In the genomic region with DNA sequence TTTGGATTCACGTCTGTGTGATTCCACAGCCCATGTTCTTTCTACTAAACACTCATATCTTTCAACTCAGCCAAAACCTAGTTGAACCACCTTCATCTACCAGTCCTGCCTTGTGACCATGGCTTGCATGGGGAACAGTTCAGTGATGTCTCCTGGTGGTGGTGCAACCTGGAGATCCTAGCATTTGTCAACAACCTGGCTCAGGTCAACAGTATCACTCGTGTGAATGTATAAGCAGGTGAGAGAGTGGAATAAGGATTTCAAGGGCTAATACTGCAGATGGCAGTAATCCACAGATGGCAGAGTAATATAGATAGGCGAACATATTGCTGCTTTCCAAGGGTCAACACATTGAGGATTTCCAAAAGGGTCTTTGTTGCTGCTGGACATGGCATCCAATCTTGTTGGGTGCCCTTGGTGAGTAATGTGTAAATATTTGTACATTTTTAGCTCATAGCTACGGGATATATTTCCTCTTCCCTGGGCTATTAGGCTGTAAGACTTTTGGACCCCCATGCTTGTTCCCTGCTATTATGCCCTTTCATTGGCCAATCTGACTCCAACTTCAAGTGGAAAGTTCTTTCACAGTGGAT, we compare ENCODE assay signal across 1 cellular context.
A peak's percentile ranks its signal among the peaks of the same experiment; 100 is the strongest.
TF ChIP-seq lines count a peak whose summit lies in the region.

No MANE protein-coding gene starts in this region.

TF ChIP-seq in HepG2, 621 proteins besides CTCF, POLR2A, EP300 and RAD21 (continued from another document and continues in another):
- TF ChIP-seq PAWR (CRISPR knock-in tag; IDR thresholded peaks at IDR 0.05; ENCODE audit: borderline replicate concordance): no peak
- no peak for TF ChIP-seq ATF7 (IDR thresholded peaks at IDR 0.05)
- TF ChIP-seq ATF7 (CRISPR knock-in tag; IDR thresholded peaks at IDR 0.05): no peak
- no peak for TF ChIP-seq SMC3 (IDR thresholded peaks at IDR 0.05; ENCODE audit: low read length)
- TF ChIP-seq HNF4A (CRISPR knock-in tag; IDR thresholded peaks at IDR 0.05): peak; percentile 32; the same call in 1 of the 2 replicates
- TF ChIP-seq SRSF4 (IDR thresholded peaks at IDR 0.05; ENCODE audit: low read depth, low read length, poor library complexity, severe bottlenecking): no peak
- TF ChIP-seq ZNF17 (CRISPR knock-in tag; IDR thresholded peaks at IDR 0.05): no peak
- no peak for TF ChIP-seq ADNP (CRISPR knock-in tag; IDR thresholded peaks at IDR 0.05)
- no peak for TF ChIP-seq ZNF746 (CRISPR knock-in tag; IDR thresholded peaks at IDR 0.05)
- no peak for TF ChIP-seq CENPT (CRISPR knock-in tag; IDR thresholded peaks at IDR 0.05; ENCODE audit: low read depth)
- no peak for TF ChIP-seq HOXA7 (CRISPR knock-in tag; IDR thresholded peaks at IDR 0.05)
- TF ChIP-seq HNF4G (IDR thresholded peaks at IDR 0.05; ENCODE audit: borderline replicate concordance, low read depth, low read length): no peak
- TF ChIP-seq HNF4G (CRISPR knock-in tag; IDR thresholded peaks at IDR 0.05; ENCODE audit: borderline replicate concordance, low read depth): no peak
- no peak for TF ChIP-seq MBNL3 (CRISPR knock-in tag; conservative IDR thresholded peaks at IDR 0.05)
- TF ChIP-seq ZNF558 (CRISPR knock-in tag; IDR thresholded peaks at IDR 0.05; ENCODE audit: borderline replicate concordance): no peak
- TF ChIP-seq, protein P1, sequence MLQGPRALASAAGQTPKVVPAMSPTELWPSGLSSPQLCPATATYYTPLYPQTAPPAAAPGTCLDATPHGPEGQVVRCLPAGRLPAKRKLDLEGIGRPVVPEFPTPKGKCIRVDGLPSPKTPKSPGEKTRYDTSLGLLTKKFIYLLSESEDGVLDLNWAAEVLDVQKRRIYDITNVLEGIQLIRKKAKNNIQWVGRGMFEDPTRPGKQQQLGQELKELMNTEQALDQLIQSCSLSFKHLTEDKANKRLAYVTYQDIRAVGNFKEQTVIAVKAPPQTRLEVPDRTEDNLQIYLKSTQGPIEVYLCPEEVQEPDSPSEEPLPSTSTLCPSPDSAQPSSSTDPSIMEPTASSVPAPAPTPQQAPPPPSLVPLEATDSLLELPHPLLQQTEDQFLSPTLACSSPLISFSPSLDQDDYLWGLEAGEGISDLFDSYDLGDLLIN (CRISPR knock-in tag; IDR thresholded peaks at IDR 0.05; ENCODE audit: borderline replicate concordance): no peak
- TF ChIP-seq CC2D1A (CRISPR knock-in tag; IDR thresholded peaks at IDR 0.05): no peak
- TF ChIP-seq ZNF543 (CRISPR knock-in tag; IDR thresholded peaks at IDR 0.05): no peak; the same call in 1 of the 2 replicates
- no peak for TF ChIP-seq ZFP36L2 (CRISPR knock-in tag; IDR thresholded peaks at IDR 0.05)
- TF ChIP-seq ZNF660 (CRISPR knock-in tag; IDR thresholded peaks at IDR 0.05; ENCODE audit: borderline replicate concordance, low read depth): no peak
- TF ChIP-seq RBAK (CRISPR knock-in tag; IDR thresholded peaks at IDR 0.05): no peak
- TF ChIP-seq TBL1XR1 (IDR thresholded peaks at IDR 0.05; ENCODE audit: borderline replicate concordance, low read length, partially characterized antibody): no peak
- no peak for TF ChIP-seq TEAD2 (CRISPR knock-in tag; IDR thresholded peaks at IDR 0.05)
- no peak for TF ChIP-seq TCF7 (IDR thresholded peaks at IDR 0.05; ENCODE audit: low read depth)
- TF ChIP-seq, protein P2, sequence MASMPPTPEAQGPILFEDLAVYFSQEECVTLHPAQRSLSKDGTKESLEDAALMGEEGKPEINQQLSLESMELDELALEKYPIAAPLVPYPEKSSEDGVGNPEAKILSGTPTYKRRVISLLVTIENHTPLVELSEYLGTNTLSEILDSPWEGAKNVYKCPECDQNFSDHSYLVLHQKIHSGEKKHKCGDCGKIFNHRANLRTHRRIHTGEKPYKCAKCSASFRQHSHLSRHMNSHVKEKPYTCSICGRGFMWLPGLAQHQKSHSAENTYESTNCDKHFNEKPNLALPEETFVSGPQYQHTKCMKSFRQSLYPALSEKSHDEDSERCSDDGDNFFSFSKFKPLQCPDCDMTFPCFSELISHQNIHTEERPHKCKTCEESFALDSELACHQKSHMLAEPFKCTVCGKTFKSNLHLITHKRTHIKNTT (CRISPR knock-in tag; IDR thresholded peaks at IDR 0.05): no peak
- TF ChIP-seq ZSCAN9 (CRISPR knock-in tag; IDR thresholded peaks at IDR 0.05; ENCODE audit: borderline replicate concordance): no peak
- no peak for TF ChIP-seq EHMT2 (IDR thresholded peaks at IDR 0.05; ENCODE audit: borderline replicate concordance, low read depth, low read length)
- TF ChIP-seq ZNF652 (CRISPR knock-in tag; IDR thresholded peaks at IDR 0.05; ENCODE audit: borderline replicate concordance, low read depth): no peak
- TF ChIP-seq ZFX (CRISPR knock-in tag; IDR thresholded peaks at IDR 0.05; ENCODE audit: low read depth): no peak
- no peak for TF ChIP-seq ZNF274 (CRISPR knock-in tag; IDR thresholded peaks at IDR 0.05)
- no peak for TF ChIP-seq ZBTB7A (CRISPR knock-in tag; IDR thresholded peaks at IDR 0.05)
- TF ChIP-seq LBX2 (CRISPR knock-in tag; IDR thresholded peaks at IDR 0.05; ENCODE audit: borderline replicate concordance): no peak
- TF ChIP-seq SMARCC2 (IDR thresholded peaks at IDR 0.05): no peak
- TF ChIP-seq HMG20B (CRISPR knock-in tag; conservative IDR thresholded peaks at IDR 0.05): no peak
- no peak for TF ChIP-seq GATAD1 (CRISPR knock-in tag; IDR thresholded peaks at IDR 0.05)
- no peak for TF ChIP-seq TMF1 (CRISPR knock-in tag; IDR thresholded peaks at IDR 0.05; ENCODE audit: low read depth)
- no peak for TF ChIP-seq ZFP36L1 (CRISPR knock-in tag; IDR thresholded peaks at IDR 0.05)
- TF ChIP-seq NFE2L2 (IDR thresholded peaks at IDR 0.05; ENCODE audit: low read length): no peak
- peak; percentile 68; the same call in 1 of the 2 replicates for TF ChIP-seq ZNF614 (CRISPR knock-in tag; IDR thresholded peaks at IDR 0.05; ENCODE audit: borderline replicate concordance)
- no peak for TF ChIP-seq NR1H2 (CRISPR knock-in tag; IDR thresholded peaks at IDR 0.05; ENCODE audit: borderline replicate concordance, low read depth)
- no peak for TF ChIP-seq HOXA3 (CRISPR knock-in tag; IDR thresholded peaks at IDR 0.05)
- TF ChIP-seq ZNF556 (CRISPR knock-in tag; IDR thresholded peaks at IDR 0.05; ENCODE audit: borderline replicate concordance): peak; percentile 20; the same call in 1 of the 2 replicates
- TF ChIP-seq ZFAT (CRISPR knock-in tag; conservative IDR thresholded peaks at IDR 0.05): no peak
- no peak for TF ChIP-seq NKX3-1 (CRISPR knock-in tag; IDR thresholded peaks at IDR 0.05)
- no peak for TF ChIP-seq HHEX (CRISPR knock-in tag; IDR thresholded peaks at IDR 0.05)
- no peak for TF ChIP-seq ZBTB10 (CRISPR knock-in tag; IDR thresholded peaks at IDR 0.05; ENCODE audit: borderline replicate concordance)
- TF ChIP-seq, protein P3, sequence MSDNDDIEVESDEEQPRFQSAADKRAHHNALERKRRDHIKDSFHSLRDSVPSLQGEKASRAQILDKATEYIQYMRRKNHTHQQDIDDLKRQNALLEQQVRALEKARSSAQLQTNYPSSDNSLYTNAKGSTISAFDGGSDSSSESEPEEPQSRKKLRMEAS (IDR thresholded peaks at IDR 0.05): no peak
- TF ChIP-seq ZBTB7B (CRISPR knock-in tag; IDR thresholded peaks at IDR 0.05): 0 out of 2 replicates have a peak, but pooled peaks have one; percentile 27
- TF ChIP-seq RNF2 (conservative IDR thresholded peaks at IDR 0.05; ENCODE audit: low read depth): no peak
- no peak for TF ChIP-seq ZNF230 (CRISPR knock-in tag; IDR thresholded peaks at IDR 0.05)
- TF ChIP-seq PHF5A (CRISPR knock-in tag; IDR thresholded peaks at IDR 0.05; ENCODE audit: low read depth, unreplicated experiment): no peak
- TF ChIP-seq ZNF513 (CRISPR knock-in tag; conservative IDR thresholded peaks at IDR 0.05): no peak
- TF ChIP-seq, protein P4, sequence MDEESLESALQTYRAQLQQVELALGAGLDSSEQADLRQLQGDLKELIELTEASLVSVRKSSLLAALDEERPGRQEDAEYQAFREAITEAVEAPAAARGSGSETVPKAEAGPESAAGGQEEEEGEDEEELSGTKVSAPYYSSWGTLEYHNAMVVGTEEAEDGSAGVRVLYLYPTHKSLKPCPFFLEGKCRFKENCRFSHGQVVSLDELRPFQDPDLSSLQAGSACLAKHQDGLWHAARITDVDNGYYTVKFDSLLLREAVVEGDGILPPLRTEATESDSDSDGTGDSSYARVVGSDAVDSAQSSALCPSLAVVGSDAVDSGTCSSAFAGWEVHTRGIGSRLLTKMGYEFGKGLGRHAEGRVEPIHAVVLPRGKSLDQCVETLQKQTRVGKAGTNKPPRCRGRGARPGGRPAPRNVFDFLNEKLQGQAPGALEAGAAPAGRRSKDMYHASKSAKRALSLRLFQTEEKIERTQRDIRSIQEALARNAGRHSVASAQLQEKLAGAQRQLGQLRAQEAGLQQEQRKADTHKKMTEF (CRISPR knock-in tag; IDR thresholded peaks at IDR 0.05): 0 out of 2 replicates have a peak, but pooled peaks have one; percentile 40
- peak; percentile 26; the same call in 1 of the 2 replicates for TF ChIP-seq ERF (CRISPR knock-in tag; IDR thresholded peaks at IDR 0.05)
- no peak for TF ChIP-seq DMAP1 (CRISPR knock-in tag; IDR thresholded peaks at IDR 0.05)
- TF ChIP-seq, protein P5, sequence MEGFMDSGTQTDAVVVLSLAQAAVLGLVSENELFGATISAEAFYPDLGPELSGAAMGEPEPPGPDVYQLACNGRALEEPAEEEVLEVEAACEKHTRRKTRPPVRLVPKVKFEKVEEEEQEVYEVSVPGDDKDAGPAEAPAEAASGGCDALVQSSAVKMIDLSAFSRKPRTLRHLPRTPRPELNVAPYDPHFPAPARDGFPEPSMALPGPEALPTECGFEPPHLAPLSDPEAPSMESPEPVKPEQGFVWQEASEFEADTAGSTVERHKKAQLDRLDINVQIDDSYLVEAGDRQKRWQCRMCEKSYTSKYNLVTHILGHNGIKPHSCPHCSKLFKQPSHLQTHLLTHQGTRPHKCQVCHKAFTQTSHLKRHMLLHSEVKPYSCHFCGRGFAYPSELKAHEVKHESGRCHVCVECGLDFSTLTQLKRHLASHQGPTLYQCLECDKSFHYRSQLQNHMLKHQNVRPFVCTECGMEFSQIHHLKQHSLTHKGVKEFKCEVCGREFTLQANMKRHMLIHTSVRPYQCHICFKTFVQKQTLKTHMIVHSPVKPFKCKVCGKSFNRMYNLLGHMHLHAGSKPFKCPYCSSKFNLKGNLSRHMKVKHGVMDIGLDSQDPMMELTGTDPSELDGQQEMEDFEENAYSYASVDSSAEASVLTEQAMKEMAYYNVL (CRISPR knock-in tag; IDR thresholded peaks at IDR 0.05; ENCODE audit: borderline replicate concordance): no peak
- no peak for TF ChIP-seq ISL2 (CRISPR knock-in tag; IDR thresholded peaks at IDR 0.05)
